In genomic region chr16:48413291-48413690, GRCh38 we compare ENCODE assay signal across 13 cellular contexts.
"Had no signal": no experiment of that assay in that cellular context is flagged by ENCODE, and none has a peak within 500 bp of the region (broad histone marks: within the 10 kb centered on the region; RNA-seq: fewer than 3 reads in every experiment).

No MANE protein-coding gene starts in this region.

- H3K4me3 Mint-ChIP-seq: stimulated activated naive CD8-positive, alpha-beta T cell treated with anti-CD3 and anti-CD28 coated beads, Interleukin-15, Interleukin-2, amounts not matched to agents 100 ng/mL and 50 ng/mL, for 24 hours had no signal

- H3K4me3 ChIP-seq: body of pancreas, hepatocyte, upper lobe of right lung had no signal

- H3K9me3 Mint-ChIP-seq: activated naive CD4-positive, alpha-beta T cell treated with anti-CD3 and anti-CD28 coated beads, Interleukin-2, amount 50 U/mL, for 72 hours; stimulated activated naive CD8-positive, alpha-beta T cell treated with anti-CD3 and anti-CD28 coated beads, Interleukin-15, Interleukin-2, amounts not matched to agents 100 ng/mL and 50 ng/mL, for 24 hours had no signal

- H3K36me3 ChIP-seq: upper lobe of right lung had no signal

- H3K27me3 ChIP-seq: body of pancreas, hepatocyte, upper lobe of right lung had no signal

- H3K27ac ChIP-seq: body of pancreas, epithelial cell of prostate, hepatocyte, upper lobe of right lung had no signal

- H3K27me3 Mint-ChIP-seq: stimulated activated naive CD8-positive, alpha-beta T cell treated with anti-CD3 and anti-CD28 coated beads, Interleukin-15, Interleukin-2, amounts not matched to agents 100 ng/mL and 50 ng/mL, for 24 hours had no signal

- H3K27ac Mint-ChIP-seq: activated naive CD4-positive, alpha-beta T cell treated with anti-CD3 and anti-CD28 coated beads, Interleukin-2, amount 50 U/mL, for 72 hours; stimulated activated naive CD8-positive, alpha-beta T cell treated with anti-CD3 and anti-CD28 coated beads, Interleukin-15, Interleukin-2, amounts not matched to agents 100 ng/mL and 50 ng/mL, for 24 hours had no signal

- H3K9me3 ChIP-seq: body of pancreas, upper lobe of right lung had no signal

- H3K36me3 Mint-ChIP-seq: activated naive CD4-positive, alpha-beta T cell treated with anti-CD3 and anti-CD28 coated beads, Interleukin-2, amount 50 U/mL, for 72 hours had no signal

- DNase-seq: activated CD4-positive, alpha-beta T cell treated with anti-CD3 and anti-CD28 coated beads for 4 hours; activated effector memory CD4-positive, alpha-beta T cell treated with Interleukin-2 at 50 U/mL for 16 hours; body of pancreas; central memory CD4-positive, alpha-beta T cell; cortex of kidney; effector memory CD4-positive, alpha-beta T cell; left ventricle myocardium superior; mesendoderm; upper lobe of right lung had no signal
